In the genomic region with DNA sequence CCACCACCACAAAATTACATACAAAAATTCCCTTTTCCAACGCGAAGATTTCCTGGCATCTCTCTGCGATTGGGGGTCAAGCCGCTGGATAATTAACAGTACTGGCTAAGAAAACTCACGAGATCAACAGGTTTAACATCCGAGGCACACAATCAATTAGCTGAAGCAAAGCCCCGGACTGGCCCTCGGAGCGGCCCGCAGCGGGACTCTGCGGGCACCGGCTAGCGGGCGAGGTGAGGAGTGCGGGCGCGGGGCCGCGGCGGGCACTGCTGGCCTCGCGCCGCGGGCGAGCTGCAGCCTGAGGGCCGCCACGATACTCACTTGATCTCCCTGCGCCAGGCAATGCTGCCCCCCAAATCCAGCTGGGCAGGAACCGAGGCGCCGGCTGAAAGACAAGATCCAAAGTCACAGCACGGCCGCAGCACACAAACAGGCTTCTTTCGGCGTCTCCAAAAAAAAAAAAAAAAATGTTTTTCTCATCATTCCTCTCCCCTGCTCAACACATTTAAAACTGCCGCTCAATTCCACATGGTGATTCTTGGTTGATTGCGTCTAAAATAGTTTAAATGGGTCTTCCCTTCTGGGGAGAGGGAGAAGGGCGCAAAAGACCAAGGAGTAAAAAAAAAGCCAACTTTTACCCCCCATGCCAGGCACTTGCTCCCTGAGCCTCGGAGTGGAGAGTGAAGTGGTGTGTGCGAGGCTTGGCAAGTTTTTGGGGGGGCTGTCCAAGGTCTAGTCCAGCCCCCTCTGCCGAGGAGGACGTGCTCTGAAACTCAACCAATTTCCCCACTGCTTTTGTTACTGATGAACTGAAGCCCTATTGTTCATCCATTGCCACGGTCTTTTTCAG, we compare ENCODE assay signal across 13 cellular contexts.
DNase-seq lines count a peak whose midpoint lies in the region; ATAC-seq, FAIRE-seq and TF ChIP-seq lines count a peak whose summit lies in the region.
"Had no signal": no experiment of that assay in that cellular context is flagged by ENCODE, and none has a peak within 500 bp of the region (broad histone marks: within the 10 kb centered on the region; RNA-seq: fewer than 3 reads in every experiment).

No MANE protein-coding gene starts in this region.

- peak overlapping the region; percentile 50 for H3K4me3 Mint-ChIP-seq in activated CD4-positive, alpha-beta T cell treated with anti-CD3 and anti-CD28 coated beads, Interleukin-2, amount 10 ng/mL, durations not matched to agents 7 days and 5 days

- H3K9me3 ChIP-seq in endothelial cell of umbilical vein (replicated peaks; ENCODE audit: control insufficient read depth, insufficient read depth, low read length), result no peaks in the 10 kb centered on the region
- H3K9me3 ChIP-seq: gastroesophageal sphincter had no signal

- no peak for FAIRE-seq in endothelial cell of umbilical vein (lab: Jason Lieb, UNC)
- FAIRE-seq: GM12878 had no signal

- H3K27ac Mint-ChIP-seq in activated CD4-positive, alpha-beta T cell treated with anti-CD3 and anti-CD28 coated beads, Interleukin-2, amount 10 ng/mL, durations not matched to agents 7 days and 5 days, result peak overlapping the region; percentile 25

- H3K36me3 Mint-ChIP-seq in activated CD4-positive, alpha-beta T cell treated with anti-CD3 and anti-CD28 coated beads, Interleukin-2, amount 10 ng/mL, durations not matched to agents 7 days and 5 days (ENCODE audit: low read depth), result peaks cover 6% of the 10 kb centered on the region

- TF ChIP-seq CTCF in endothelial cell of umbilical vein (IDR thresholded peaks at IDR 0.05; ENCODE audit: extremely low read depth in 1 of 2, insufficient read depth in 1 of 2, low read depth in 1 of 2, low read length in 2 of 2), result no peak

- TF ChIP-seq POLR2A in endothelial cell of umbilical vein (IDR thresholded peaks at IDR 0.05; ENCODE audit: low read depth, low read length), result no peak

- POLR2A ChIA-PET in activated CD4-positive, alpha-beta T cell treated with anti-CD3 and anti-CD28 coated beads, Interleukin-2, amount 10 ng/mL, durations not matched to agents 7 days and 5 days (lab: Charles Lee), result no interaction called here
- POLR2A ChIA-PET in endothelial cell of umbilical vein (lab: Charles Lee), result no interaction called here

- H3K9ac ChIP-seq in endothelial cell of umbilical vein (replicated peaks; ENCODE audit: extremely low read depth, insufficient read depth, low read length), result no peak overlapping the region

- no peaks in the 10 kb centered on the region for H3K36me3 ChIP-seq in endothelial cell of umbilical vein (ENCODE audit: control insufficient read depth in 2 of 2, extremely low read depth in 1 of 2, insufficient read depth in 2 of 2, low read length in 2 of 2)
- H3K36me3 ChIP-seq: gastroesophageal sphincter, ovary had no signal

- no peak overlapping the region for H3K4me2 ChIP-seq in endothelial cell of umbilical vein (ENCODE audit: insufficient read depth, low read length)

- H3K27ac ChIP-seq in endothelial cell of umbilical vein (ENCODE audit: insufficient read depth, low read depth, low read length), result no peak overlapping the region
- H3K27ac ChIP-seq: ovary had no signal

- no peaks in the 10 kb centered on the region for H3K79me2 ChIP-seq in endothelial cell of umbilical vein (ENCODE audit: control insufficient read depth, insufficient read depth, low read length)

- no peaks in the 10 kb centered on the region for H4K20me1 ChIP-seq in endothelial cell of umbilical vein (replicated peaks; ENCODE audit: control insufficient read depth, extremely low read depth, insufficient read depth, low read length)

- peaks cover 87% of the 10 kb centered on the region for H3K27me3 Mint-ChIP-seq in activated CD4-positive, alpha-beta T cell treated with anti-CD3 and anti-CD28 coated beads, Interleukin-2, amount 10 ng/mL, durations not matched to agents 7 days and 5 days

- intact Hi-C loops in endothelial cell of umbilical vein (cut with micrococcal nuclease) (loop anchor here (10.0 kb wide), 1 partner anchor 408 kb away; the partner anchor contains the start of gene TMEM161B), sciatic nerve (cut with DNase I) (loop anchor here (10.0 kb wide), 1 partner anchor 278 kb away; no protein-coding TSS in a partner anchor)

- H2AFZ ChIP-seq in endothelial cell of umbilical vein (ENCODE audit: low read depth, low read length), result no peak overlapping the region

- no peak overlapping the region for H3K4me3 ChIP-seq in endothelial cell of umbilical vein (replicated peaks in 1 of 3; ENCODE audit: insufficient read depth in 1 of 3, low read depth in 1 of 3, low read length in 3 of 3)
- H3K4me3 ChIP-seq: ovary had no signal

- no peaks in the 10 kb centered on the region for H3K9me1 ChIP-seq in endothelial cell of umbilical vein (replicated peaks; ENCODE audit: control insufficient read depth, extremely low read depth, insufficient read depth, low read length)

- H3K9me3 Mint-ChIP-seq in activated CD4-positive, alpha-beta T cell treated with anti-CD3 and anti-CD28 coated beads, Interleukin-2, amount 10 ng/mL, durations not matched to agents 7 days and 5 days, result peaks cover 4% of the 10 kb centered on the region

- ATAC-seq in sciatic nerve (peak; percentile 48), GM21447 (IDR thresholded peaks at IDR 0.05; ENCODE audit: unreplicated experiment) (no peak)
- no peak for ATAC-seq in activated CD4-positive, CD25-positive, alpha-beta regulatory T cell treated with anti-CD3 and anti-CD28 coated beads, Interleukin-2, amount 50 U/mL, for 24 hours
- ATAC-seq: gastroesophageal sphincter, GM12878, HCT116 had no signal

- no peak for DNase-seq in activated CD4-positive, alpha-beta T cell treated with anti-CD3 and anti-CD28 coated beads, Interleukin-2, amount 10 ng/mL, durations not matched to agents 7 days and 5 days
- no peak for DNase-seq in activated CD4-positive, alpha-beta T cell treated with anti-CD3 and anti-CD28 coated beads for 48 hours
- peak; percentile 31 for DNase-seq in SHP77 treated with DMSO at 0.1 percent for 48 hours (lab: John Stamatoyannopoulos, UW)
- DNase-seq in endothelial cell of umbilical vein (ENCODE audit: low read depth, low spot score), result no peak
- DNase-seq in sciatic nerve (ENCODE audit: low spot score), result no peak
- DNase-seq in activated T-cell treated with anti-CD3 and anti-CD28 coated beads for 4 hours, result no peak
- DNase-seq: NCI-H2171, ovary had no signal

- H3K27me3 ChIP-seq in endothelial cell of umbilical vein (ENCODE audit: control insufficient read depth in 2 of 2, insufficient read depth in 2 of 2, low read length in 2 of 2), result peaks cover 77 to 100% of the 10 kb centered on the region in 2 experiments

- CTCF ChIA-PET in activated CD4-positive, alpha-beta T cell treated with anti-CD3 and anti-CD28 coated beads, Interleukin-2, amount 10 ng/mL, durations not matched to agents 7 days and 5 days (lab: Charles Lee), result interaction anchor here (1.9 kb wide), 1 partner anchor 18 kb away, joined by 9 read pairs; no protein-coding TSS in a partner anchor
- CTCF ChIA-PET in endothelial cell of umbilical vein (lab: Charles Lee), result no interaction called here

- dilution Hi-C loops in endothelial cell of umbilical vein (cut with MboI; ENCODE audit: extremely low pct_ligation_motif_present, low sequenced_read_pairs), result no loop called here

- BruUV-seq in endothelial cell of umbilical vein (replicated peaks; lab: Mats Ljungman, UMichigan), result no TSS peak

- H3K4me1 ChIP-seq in endothelial cell of umbilical vein (ENCODE audit: control insufficient read depth, extremely low read depth, insufficient read depth, low read length), result peaks cover 13% of the 10 kb centered on the region

- H3K4me1 Mint-ChIP-seq in activated CD4-positive, alpha-beta T cell treated with anti-CD3 and anti-CD28 coated beads, Interleukin-2, amount 10 ng/mL, durations not matched to agents 7 days and 5 days, result peaks cover 27% of the 10 kb centered on the region

TF ChIP-seq in endothelial cell of umbilical vein, 7 proteins besides CTCF, POLR2A, EP300 and RAD21:
- TF ChIP-seq EZH2 (IDR thresholded peaks at IDR 0.05; ENCODE audit: borderline replicate concordance, low read depth, low read length, severe bottlenecking), result peak; percentile 94
- TF ChIP-seq MYC (IDR thresholded peaks at IDR 0.05; ENCODE audit: low read depth, low read length), result no peak
- no peak for TF ChIP-seq GATA2 (IDR thresholded peaks at IDR 0.05; ENCODE audit: insufficient read depth, insufficient read length, low read depth, low read length)
- TF ChIP-seq FOS (IDR thresholded peaks at IDR 0.05; ENCODE audit: borderline replicate concordance, insufficient read depth, low read length), result no peak
- TF ChIP-seq JUN (IDR thresholded peaks at IDR 0.05; ENCODE audit: borderline replicate concordance, insufficient read depth, insufficient read length, low read depth), result no peak
- TF ChIP-seq MAX (IDR thresholded peaks at IDR 0.05; ENCODE audit: insufficient read depth, insufficient read length), result no peak
